In the genomic region with DNA sequence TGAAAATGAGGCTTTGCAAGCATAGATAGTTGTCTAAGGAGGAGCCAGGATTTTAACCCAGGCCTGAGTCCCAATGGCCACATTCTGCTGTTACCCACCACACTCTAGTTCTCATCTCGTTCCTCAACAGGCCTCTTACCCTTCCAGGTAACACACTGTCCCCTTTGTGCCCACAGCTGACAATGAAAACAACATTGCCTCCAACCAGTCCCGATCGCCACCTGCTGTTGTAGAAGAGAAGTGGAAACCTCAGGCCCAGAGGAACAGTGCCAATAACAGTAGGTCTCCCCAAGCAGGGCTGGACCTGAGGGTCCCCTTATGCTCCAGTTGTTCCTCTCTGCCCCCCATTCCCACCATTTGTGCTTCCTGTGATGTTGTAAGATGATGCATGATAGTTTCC, we compare ENCODE assay signal across 9 cellular contexts. TPM values are rescaled to one million over a fixed set of nuclear protein-coding genes. Genes with fewer than 3 reads are reported as not detected.
DNase-seq lines count a peak whose midpoint lies in the region; ATAC-seq, FAIRE-seq and TF ChIP-seq lines count a peak whose summit lies in the region.
"Had no signal": no experiment of that assay in that cellular context is flagged by ENCODE, and none has a peak within 500 bp of the region (broad histone marks: within the 10 kb centered on the region; RNA-seq: fewer than 3 reads in every experiment).

No MANE protein-coding gene starts in this region.

- FAIRE-seq in RCC 7860 (lab: Jason Lieb, UNC), result no peak

- H2AFZ ChIP-seq in osteoblast (ENCODE audit: low read length), result no peak overlapping the region

- TF ChIP-seq POLR2A in gastroesophageal sphincter (IDR thresholded peaks at IDR 0.05), result no peak

- peak; percentile 23 for DNase-seq in GM12865 (ENCODE audit: low read depth)
- peak; percentile 27 for DNase-seq in NAMALWA (ENCODE audit: low spot score)
- DNase-seq in colonic mucosa, result peak; percentile 38
- peak; percentile 41 for DNase-seq in osteoblast (ENCODE audit: insufficient read length, low spot score, missing footprints)
- DNase-seq in DMS79 (lab: John Stamatoyannopoulos, UW), result no peak
- no peak for DNase-seq in activated CD4-positive, alpha-beta T cell treated with anti-CD3 and anti-CD28 coated beads for 1 hour
- DNase-seq in RCC 7860 (ENCODE audit: low spot score), result no peak

- no peak overlapping the region for H3K27ac ChIP-seq in colonic mucosa
- no peak overlapping the region for H3K27ac ChIP-seq in osteoblast (ENCODE audit: low read depth, low read length)
- no peak overlapping the region for H3K27ac ChIP-seq in gastroesophageal sphincter
- H3K27ac ChIP-seq: SK-N-MC had no signal

- TF ChIP-seq EP300 in gastroesophageal sphincter (IDR thresholded peaks at IDR 0.05), result no peak

- H4K20me1 ChIP-seq in osteoblast (ENCODE audit: insufficient read depth, low read length), result no peaks in the 10 kb centered on the region

- H3K4me1 ChIP-seq in colonic mucosa (no peaks in the 10 kb centered on the region), osteoblast (ENCODE audit: insufficient read depth, low read length) (no peaks in the 10 kb centered on the region), gastroesophageal sphincter (no peaks in the 10 kb centered on the region)

- intact Hi-C loops in colonic mucosa (cut with DNase I), result loop anchor here (5.0 kb wide), 1 partner anchor 195 kb away; no protein-coding TSS in a partner anchor

- H3K4me3 ChIP-seq in GM12865 (ENCODE audit: low read depth, low read length) (no peak overlapping the region), colonic mucosa (no peak overlapping the region), osteoblast (ENCODE audit: insufficient read depth, low read length) (no peak overlapping the region), gastroesophageal sphincter (no peak overlapping the region)
- H3K4me3 ChIP-seq: SK-N-MC had no signal

- no peak overlapping the region for H3K9ac ChIP-seq in colonic mucosa (ENCODE audit: low read depth in 2 of 2, low read length in 2 of 2)

- 88 to 100% methylated on average over 1 of the region's 3 CpGs for WGBS in gastroesophageal sphincter (ENCODE audit: low coverage in 1 of 2), 2 donors

- no peaks in the 10 kb centered on the region for H3K27me3 ChIP-seq in colonic mucosa
- no peaks in the 10 kb centered on the region for H3K27me3 ChIP-seq in osteoblast (ENCODE audit: insufficient read depth, low read length)
- H3K27me3 ChIP-seq in gastroesophageal sphincter, result no peaks in the 10 kb centered on the region

- no peak overlapping the region for H3K4me2 ChIP-seq in osteoblast (ENCODE audit: insufficient read depth, low read length)

- TF ChIP-seq CTCF in GM12865 (IDR thresholded peaks at IDR 0.05; ENCODE audit: insufficient read depth, low read depth, low read length, missing control alignments), result peak; percentile 41
- TF ChIP-seq CTCF in colonic mucosa (IDR thresholded peaks at IDR 0.05), result peak; percentile 50
- peak; percentile 30 for TF ChIP-seq CTCF in osteoblast (IDR thresholded peaks at IDR 0.05; ENCODE audit: extremely low read depth, low read depth, low read length)
- no peak for TF ChIP-seq CTCF in gastroesophageal sphincter (IDR thresholded peaks at IDR 0.05)

- peaks cover 2% of the 10 kb centered on the region for H3K79me2 ChIP-seq in osteoblast (ENCODE audit: insufficient read depth, low read length)

- no peaks in the 10 kb centered on the region for H3K36me3 ChIP-seq in colonic mucosa
- H3K36me3 ChIP-seq in osteoblast (ENCODE audit: insufficient read depth, low read length), result peaks cover 39% of the 10 kb centered on the region
- peaks cover 0 to 55% of the 10 kb centered on the region in 2 donors for H3K36me3 ChIP-seq in gastroesophageal sphincter

- H3K9me3 ChIP-seq in colonic mucosa, result no peaks in the 10 kb centered on the region
- H3K9me3 ChIP-seq in osteoblast (ENCODE audit: low read depth, low read length), result no peaks in the 10 kb centered on the region
- no peaks in the 10 kb centered on the region for H3K9me3 ChIP-seq in gastroesophageal sphincter

- no peak for ATAC-seq in gastroesophageal sphincter

RNA-seq across cellular contexts. Expression of a gene that starts 30.4 kb away (rescaled TPM):
- total RNA-seq in colonic mucosa (1 to 10 TPM; 1.5 to 5.7 TPM), osteoblast (not detected in 2 replicates), gastroesophageal sphincter (not detected)

RNA-seq across cellular contexts. Expression of a gene that starts 51.4 kb away (rescaled TPM):
- total RNA-seq in colonic mucosa, result 10 to 100 TPM; 27.2 to 33.8 TPM
- not detected in 2 replicates for total RNA-seq in osteoblast
- not detected for total RNA-seq in gastroesophageal sphincter

Comparison
In these comparisons a context has a peak if more than half of its experiments do, and no peak if none do; other contexts are left out.
1. DNase-seq: peak in GM12865 (single experiment), NAMALWA (single experiment), colonic mucosa (single experiment) and osteoblast (single experiment); none in DMS79 (single experiment), activated CD4-positive, alpha-beta T cell treated with anti-CD3 and anti-CD28 coated beads for 1 hour (single experiment) and RCC 7860 (single experiment).
2. CTCF ChIP-seq: peak in GM12865 (single experiment), colonic mucosa (single experiment) and osteoblast (single experiment); none in gastroesophageal sphincter (0 of 4).
3. RNA of a gene that starts 51.4 kb away (total RNA-seq): 27.2 to 33.8 TPM in colonic mucosa; not detected in osteoblast and not detected in gastroesophageal sphincter; every median in the first group is over 10 times any median in the second.